In genomic region chr16:9256196-9256595, GRCh38 we compare ENCODE assay signal across 9 cellular contexts.
DNase-seq lines count a peak whose midpoint lies in the region; ATAC-seq and TF ChIP-seq lines count a peak whose summit lies in the region.
"Had no signal": no experiment of that assay in that cellular context is flagged by ENCODE, and none has a peak within 500 bp of the region (broad histone marks: within the 10 kb centered on the region; RNA-seq: fewer than 3 reads in every experiment).

No MANE protein-coding gene starts in this region.

- no peak for ATAC-seq in body of pancreas
- ATAC-seq in GM19397 (IDR thresholded peaks at IDR 0.05; ENCODE audit: unreplicated experiment) = no peak
- no peak for ATAC-seq in HG03521 (IDR thresholded peaks at IDR 0.05; ENCODE audit: unreplicated experiment)

- no peak overlapping the region for H3K27ac ChIP-seq in body of pancreas
- H3K27ac ChIP-seq: skin epidermis had no signal

- 21 to 26% methylated on average over 6 of the region's 6 CpGs for WGBS in body of pancreas, 2 donors

- intact Hi-C loops in body of pancreas (cut with DNase I) = loop anchor here (5.0 kb wide), 1 partner anchor 926 kb away; the partner anchor contains the start of gene GRIN2A

- H3K4me3 ChIP-seq in body of pancreas (no peak overlapping the region), retinal pigment epithelial cell (ENCODE audit: low read length) (no peak overlapping the region)
- H3K4me3 ChIP-seq: skin epidermis had no signal

- H3K9me3 ChIP-seq in body of pancreas = no peaks in the 10 kb centered on the region

- no peak for TF ChIP-seq POLR2A in body of pancreas (IDR thresholded peaks at IDR 0.05)

- DNase-seq in SIG-M5 treated with dmso at 0.1 percent for 504 hours (lab: John Stamatoyannopoulos, UW; ENCODE audit: unreplicated experiment) (peak; percentile 16), SIG-M5 (lab: John Stamatoyannopoulos, UW) (no peak), HuH-7.5 (ENCODE audit: low spot score) (peak; percentile 32), body of pancreas (peak; percentile 53 to 80 (median 62)), retinal pigment epithelial cell (ENCODE audit: low read depth) (no peak), NCI-H1694 (lab: John Stamatoyannopoulos, UW) (no peak)

- TF ChIP-seq CTCF in body of pancreas (IDR thresholded peaks at IDR 0.05) (peak; percentile 46 to 70 (median 58)), retinal pigment epithelial cell (conservative IDR thresholded peaks at IDR 0.05; ENCODE audit: low read depth, low read length) (peak; percentile 73)

- peaks cover 29% of the 10 kb centered on the region for H3K4me1 ChIP-seq in body of pancreas

- H3K36me3 ChIP-seq in body of pancreas (replicated peaks in 1 of 2; ENCODE audit: insufficient read depth in 1 of 2, low read depth in 2 of 2) = no peaks in the 10 kb centered on the region

- no peaks in the 10 kb centered on the region for H3K27me3 ChIP-seq in body of pancreas

Comparison
In these comparisons a context has a peak if more than half of its experiments do, and no peak if none do; other contexts are left out.
1. DNase-seq: peak in SIG-M5 treated with dmso at 0.1 percent for 504 hours (single experiment), HuH-7.5 (single experiment) and body of pancreas (4 of 4); none in SIG-M5 (single experiment), retinal pigment epithelial cell (single experiment) and NCI-H1694 (single experiment).